In genomic region chr17:36602924-36603384, GRCh38 we compare ENCODE assay signal across 8 cellular contexts. TPM values are rescaled to one million over a fixed set of nuclear protein-coding genes. Genes with fewer than 3 reads are reported as not detected.
A peak's percentile ranks its signal among the peaks of the same experiment; 100 is the strongest.
DNase-seq lines count a peak whose midpoint lies in the region; ATAC-seq lines count a peak whose summit lies in the region.

No MANE protein-coding gene starts in this region.

- H3K9me3 ChIP-seq in GM23248 (ENCODE audit: low read depth) (no peaks in the 10 kb centered on the region), duodenal mucosa (ENCODE audit: control insufficient read depth in 1 of 2, low read length in 2 of 2) (no peaks in the 10 kb centered on the region), mesenchymal stem cell (ENCODE audit: control insufficient read depth, low read length) (no peaks in the 10 kb centered on the region)

- WGBS in GM23248 (ENCODE audit: low coverage in 1 of 2, low lambda C conversion rate in 2 of 2, missing lambda C conversion rate in 2 of 2), 2 experiments: 16 to 17% methylated on average over 5 of the region's 5 CpGs
- WGBS in mesenchymal stem cell: 0% methylated on average over 4 of the region's 5 CpGs

- H3K79me2 ChIP-seq in GM23248 (ENCODE audit: insufficient read depth): peaks cover 44% of the 10 kb centered on the region

- no peak overlapping the region for H3K23ac ChIP-seq in mesenchymal stem cell (ENCODE audit: low read length in 2 of 2)

- H3K4me3 ChIP-seq in GM23248 (peak overlapping the region; percentile 79), duodenal mucosa (ENCODE audit: low read depth in 1 of 2, low read length in 2 of 2) (peak overlapping the region; percentile 90 to 97), mesenchymal stem cell (ENCODE audit: insufficient read depth in 1 of 2, low read depth in 1 of 2, low read length in 2 of 2) (peak overlapping the region; percentile 87 to 98)

- H3K4ac ChIP-seq in mesenchymal stem cell (ENCODE audit: low read depth in 1 of 2, low read length in 2 of 2): no peak overlapping the region

- no peaks in the 10 kb centered on the region for H3F3A ChIP-seq in GM23248 (ENCODE audit: insufficient read depth)

- peak overlapping the region; percentile 85 for H2AFZ ChIP-seq in GM23248
- no peak overlapping the region for H2AFZ ChIP-seq in mesenchymal stem cell (ENCODE audit: low read depth, low read length)

- no peaks in the 10 kb centered on the region for H3K27me3 ChIP-seq in GM23248 (replicated peaks; ENCODE audit: insufficient read depth)
- no peaks in the 10 kb centered on the region for H3K27me3 ChIP-seq in duodenal mucosa (ENCODE audit: control insufficient read depth in 1 of 2, insufficient read depth in 2 of 2, low read length in 2 of 2)
- no peaks in the 10 kb centered on the region for H3K27me3 ChIP-seq in mesenchymal stem cell (ENCODE audit: control insufficient read depth in 1 of 2, insufficient read depth in 1 of 2, low read length in 2 of 2)

- no peak overlapping the region for H2BK120ac ChIP-seq in mesenchymal stem cell (ENCODE audit: low read depth, low read length)

- H2AK5ac ChIP-seq in mesenchymal stem cell (ENCODE audit: low read length, severe bottlenecking): no peak overlapping the region

- H3K79me1 ChIP-seq in mesenchymal stem cell (replicated peaks; ENCODE audit: low read length, poor library complexity, severe bottlenecking): peaks cover 28% of the 10 kb centered on the region

- H3K4me1 ChIP-seq in GM23248 (ENCODE audit: insufficient read depth) (peaks cover 6% of the 10 kb centered on the region; the same call in 1 of the 2 replicates), duodenal mucosa (ENCODE audit: control insufficient read depth in 1 of 2, insufficient read depth in 2 of 2, low read length in 2 of 2) (peaks cover 38 to 40% of the 10 kb centered on the region in 2 donors), mesenchymal stem cell (ENCODE audit: control insufficient read depth, insufficient read depth, low read depth, low read length) (peaks cover 14% of the 10 kb centered on the region)

- DNase-seq in AG08396 (ENCODE audit: low spot score) (peak; percentile 71), GM23248 (peak; percentile 71), NCI-H524 (lab: John Stamatoyannopoulos, UW) (peak; percentile 55 to 85), mesenchymal stem cell (peak; percentile 80)
- DNase-seq in activated CD4-positive, alpha-beta T cell treated with anti-CD3 and anti-CD28 coated beads, Interleukin-2, amount 50 U/mL, for 24 hours (ENCODE audit: low read depth in 1 of 2, low spot score in 1 of 2): peak; percentile 43 to 69
- peak; percentile 51 for DNase-seq in stimulated activated CD8-positive, alpha-beta memory T cell treated with anti-CD3 and anti-CD28 coated beads, Interleukin-12 subunit alpha, Interleukin-12 subunit beta, amount 100 ng/mL, for 24 hours (ENCODE audit: extremely low read depth)

- peak overlapping the region; percentile 81 for H3K4me2 ChIP-seq in GM23248 (ENCODE audit: unreplicated experiment)
- H3K4me2 ChIP-seq in mesenchymal stem cell (ENCODE audit: low read length, poor library complexity, severe bottlenecking): peak overlapping the region; percentile 67

- no peaks in the 10 kb centered on the region for H3K9me2 ChIP-seq in GM23248 (ENCODE audit: insufficient read depth)

- ATAC-seq in HG03045 (IDR thresholded peaks at IDR 0.05; ENCODE audit: unreplicated experiment): no peak

- H3K14ac ChIP-seq in mesenchymal stem cell (ENCODE audit: low read length in 2 of 2): no peak overlapping the region

- H3K36me3 ChIP-seq in GM23248 (ENCODE audit: low read depth) (no peaks in the 10 kb centered on the region), duodenal mucosa (ENCODE audit: control insufficient read depth in 1 of 2, insufficient read depth in 2 of 2, low read length in 2 of 2) (peaks cover 10 to 24% of the 10 kb centered on the region in 2 donors), mesenchymal stem cell (ENCODE audit: control insufficient read depth in 1 of 2, insufficient read depth in 2 of 2, low read depth in 1 of 2, low read length in 2 of 2) (peaks cover 0 to 23% of the 10 kb centered on the region in 2 experiments)

- H2BK15ac ChIP-seq in mesenchymal stem cell (ENCODE audit: low read depth, poor library complexity, severe bottlenecking): no peak overlapping the region

- H4K91ac ChIP-seq in mesenchymal stem cell (ENCODE audit: low read length): no peak overlapping the region

- no peak overlapping the region for H2BK5ac ChIP-seq in mesenchymal stem cell (ENCODE audit: low read depth, low read length, poor library complexity, severe bottlenecking)

- H3K18ac ChIP-seq in mesenchymal stem cell (ENCODE audit: low read depth in 1 of 2, low read length in 2 of 2): no peak overlapping the region

- H4K8ac ChIP-seq in mesenchymal stem cell (ENCODE audit: low read length): no peak overlapping the region

- H4K20me1 ChIP-seq in GM23248 (ENCODE audit: insufficient read depth): no peaks in the 10 kb centered on the region

- H3K27ac ChIP-seq in GM23248 (no peak overlapping the region), duodenal mucosa (ENCODE audit: low read depth, low read length) (no peak overlapping the region), mesenchymal stem cell (ENCODE audit: low read length, poor library complexity, severe bottlenecking) (no peak overlapping the region)

- H2BK12ac ChIP-seq in mesenchymal stem cell (ENCODE audit: low read length in 2 of 2): no peak overlapping the region

- H3K9ac ChIP-seq in GM23248 (peak overlapping the region; percentile 90), duodenal mucosa (ENCODE audit: low read depth in 1 of 2, low read length in 2 of 2) (peak overlapping the region; percentile 74 to 92), mesenchymal stem cell (ENCODE audit: low read length) (peak overlapping the region; percentile 96)

- in situ Hi-C loops in GM23248 (cut with MboI): no loop called here

RNA-seq across cellular contexts. Expression of gene MRM1, which starts 1.6 kb away (rescaled TPM):
- total RNA-seq in GM23248 (2014; rRNA removed; shearing (Covaris generic)): 5.9 TPM in 2 replicates
- polyA plus RNA-seq in GM23248 (2016; fragmentation: Nextera tagmentation; extraction: Ambion mirVana): 2.8 and 3.8 TPM in 2 replicates
- 1.3 TPM for polyA plus RNA-seq in mesenchymal stem cell (2013, experiment 1 of 2)
- polyA plus RNA-seq in mesenchymal stem cell (2013, experiment 2 of 2): 1.2 TPM

RNA-seq across cellular contexts. Expression of gene DHRS11, which starts 11.3 kb away (rescaled TPM):
- 3.1 and 3.9 TPM in 2 replicates for total RNA-seq in GM23248 (2014; rRNA removed; shearing (Covaris generic))
- 4.7 and 5.0 TPM in 2 replicates for polyA plus RNA-seq in GM23248 (2016; fragmentation: Nextera tagmentation; extraction: Ambion mirVana)
- polyA plus RNA-seq in mesenchymal stem cell (2013, experiment 1 of 2): 2.6 TPM
- polyA plus RNA-seq in mesenchymal stem cell (2013, experiment 2 of 2): 2.4 TPM

RNA-seq across cellular contexts. Expression of gene GGNBP2, which starts 58.2 kb away (rescaled TPM):
- 40.1 and 45.7 TPM in 2 replicates for total RNA-seq in GM23248 (2014; rRNA removed; shearing (Covaris generic))
- 51.5 and 52.0 TPM in 2 replicates for polyA plus RNA-seq in GM23248 (2016; fragmentation: Nextera tagmentation; extraction: Ambion mirVana)
- polyA plus RNA-seq in mesenchymal stem cell (2013, experiment 1 of 2): 66.8 TPM
- 68.1 TPM for polyA plus RNA-seq in mesenchymal stem cell (2013, experiment 2 of 2)
